Comparison of ENCODE assay signal across 16 cellular contexts in genomic region chr17:68334393-68334792, GRCh38. TPM values are rescaled to one million over a fixed set of nuclear protein-coding genes. Genes with fewer than 3 reads are reported as not detected.
DNase-seq lines count a peak whose midpoint lies in the region; ATAC-seq and TF ChIP-seq lines count a peak whose summit lies in the region.
"Had no signal": no experiment of that assay in that cellular context is flagged by ENCODE, and none has a peak within 500 bp of the region (broad histone marks: within the 10 kb centered on the region; RNA-seq: fewer than 3 reads in every experiment).

No MANE protein-coding gene starts in this region.

- no peaks in the 10 kb centered on the region for H3K27me3 ChIP-seq in trophoblast cell (ENCODE audit: insufficient read depth, low read length)
- H3K27me3 ChIP-seq: BLaER1 treated with 17β-estradiol and CSF1 and Interleukin-3, amounts not matched to agents 10 nM and 100 nM had no signal

- DNase-seq in EL (peak; percentile 31), choroid plexus epithelial cell (ENCODE audit: low read depth) (peak; percentile 59), iris pigment epithelial cell (ENCODE audit: low read depth) (peak; percentile 62), trophoblast cell (peak; percentile 89 to 93), iPS-NIHi7 (ENCODE audit: extremely low spot score) (no peak), left ventricle myocardium superior (no peak), type B pancreatic cell (ENCODE audit: extremely low spot score, unreplicated experiment) (no peak), A172 (ENCODE audit: low spot score) (no peak)
- DNase-seq: 8988T; Calu3; CD8-positive, alpha-beta T cell; DMS79 treated with DMSO at 0.1 percent for 48 hours had no signal

- H3K4me3 Mint-ChIP-seq in type B pancreatic cell = no peak overlapping the region
- H3K4me3 Mint-ChIP-seq: B cell; CD8-positive, alpha-beta T cell had no signal

- no peak overlapping the region for H2AK5ac ChIP-seq in trophoblast cell (ENCODE audit: low read length)

- peak overlapping the region; percentile 8 for H3K27ac ChIP-seq in trophoblast cell (ENCODE audit: low read depth, low read length)
- H3K27ac ChIP-seq: BLaER1 treated with 17β-estradiol and CSF1 and Interleukin-3, amounts not matched to agents 10 nM and 100 nM; HL-60 had no signal

- no peak overlapping the region for H3K23ac ChIP-seq in trophoblast cell (ENCODE audit: low read length)

- no peak overlapping the region for H3K4me2 ChIP-seq in trophoblast cell (ENCODE audit: low read length)
- H3K4me2 ChIP-seq: BLaER1 treated with 17β-estradiol and CSF1 and Interleukin-3, amounts not matched to agents 10 nM and 100 nM had no signal

- H3K27ac Mint-ChIP-seq in type B pancreatic cell = no peak overlapping the region
- H3K27ac Mint-ChIP-seq: B cell had no signal

- no peak overlapping the region for H4K12ac ChIP-seq in trophoblast cell (ENCODE audit: low read depth, low read length)

- peak overlapping the region; percentile 74 for H2BK12ac ChIP-seq in trophoblast cell (ENCODE audit: low read length)

- H3K4me3 ChIP-seq in choroid plexus epithelial cell (ENCODE audit: low read depth, low read length) (no peak overlapping the region), trophoblast cell (ENCODE audit: low read depth, low read length) (no peak overlapping the region)
- H3K4me3 ChIP-seq: BLaER1 treated with 17β-estradiol and CSF1 and Interleukin-3, amounts not matched to agents 10 nM and 100 nM; HAP-1 had no signal

- H3K9me3 ChIP-seq in trophoblast cell (ENCODE audit: insufficient read depth, low read depth, low read length) = peaks cover 9% of the 10 kb centered on the region

- intact Hi-C loops in left ventricle myocardium superior (cut with micrococcal nuclease) = no loop called here

- peaks cover 0 to 2% of the 10 kb centered on the region in 2 experiments for H3K36me3 ChIP-seq in trophoblast cell (ENCODE audit: control insufficient read depth in 1 of 2, insufficient read depth in 2 of 2, low read length in 2 of 2)
- H3K36me3 ChIP-seq: HAP-1 had no signal

- peak overlapping the region; percentile 1 for H2BK120ac ChIP-seq in trophoblast cell (ENCODE audit: insufficient read depth, low read length, poor library complexity)

- peaks cover 3% of the 10 kb centered on the region for H3K79me2 ChIP-seq in trophoblast cell (ENCODE audit: control insufficient read depth, insufficient read depth, low read length, poor library complexity)

- no peak overlapping the region for H3K9ac ChIP-seq in trophoblast cell (ENCODE audit: low read length)
- H3K9ac ChIP-seq: BLaER1 treated with 17β-estradiol and CSF1 and Interleukin-3, amounts not matched to agents 10 nM and 100 nM had no signal

- peak overlapping the region; percentile 65 for H2BK5ac ChIP-seq in trophoblast cell (ENCODE audit: low read depth, low read length, poor library complexity)

- no peak overlapping the region for H3K4ac ChIP-seq in trophoblast cell (ENCODE audit: low read depth, low read length)

- peak overlapping the region; percentile 20 for H3K14ac ChIP-seq in trophoblast cell (ENCODE audit: low read length)

- peaks cover 4% of the 10 kb centered on the region for H3K9me3 Mint-ChIP-seq in type B pancreatic cell

- no peaks in the 10 kb centered on the region for H3K36me3 Mint-ChIP-seq in type B pancreatic cell

- peak overlapping the region; percentile 37 for H3K18ac ChIP-seq in trophoblast cell (ENCODE audit: low read length)

- TF ChIP-seq CTCF in choroid plexus epithelial cell (conservative IDR thresholded peaks at IDR 0.05; ENCODE audit: low read depth, low read length) = no peak
- no peak for TF ChIP-seq CTCF in type B pancreatic cell (conservative IDR thresholded peaks at IDR 0.05)

- H4K91ac ChIP-seq in trophoblast cell (ENCODE audit: low read depth, low read length) = peak overlapping the region; percentile 52

- no peaks in the 10 kb centered on the region for H3K27me3 Mint-ChIP-seq in type B pancreatic cell
- H3K27me3 Mint-ChIP-seq: B cell had no signal

- peak overlapping the region; percentile 55 for H4K8ac ChIP-seq in trophoblast cell (ENCODE audit: low read depth, low read length)

- H3K4me1 ChIP-seq in trophoblast cell (ENCODE audit: control insufficient read depth in 1 of 2, insufficient read depth in 2 of 2, low read length in 2 of 2) = peaks cover 18 to 21% of the 10 kb centered on the region in 2 experiments
- H3K4me1 ChIP-seq: BLaER1 treated with 17β-estradiol and CSF1 and Interleukin-3, amounts not matched to agents 10 nM and 100 nM; HAP-1 had no signal

- H3K79me1 ChIP-seq in trophoblast cell (ENCODE audit: low read length) = peaks cover 27% of the 10 kb centered on the region

- no peak for ATAC-seq in left ventricle myocardium superior
- ATAC-seq: CD8-positive, alpha-beta T cell had no signal

- H2AFZ ChIP-seq in trophoblast cell (ENCODE audit: insufficient read depth, low read length, poor library complexity) = no peak overlapping the region

- H3K4me1 Mint-ChIP-seq in type B pancreatic cell (ENCODE audit: unreplicated experiment) = peaks cover 2% of the 10 kb centered on the region
- H3K4me1 Mint-ChIP-seq: B cell had no signal

- WGBS in trophoblast cell (ENCODE audit: extremely low coverage, insufficient coverage, insufficient read length) = no CpG with 5 or more reads among the region's 9 CpGs

RNA-seq across cellular contexts. Expression of gene ARSG, which starts 43.1 kb away (rescaled TPM):
- 2.8 and 3.0 TPM in 2 replicates for polyA plus RNA-seq in trophoblast cell (2013)
- total RNA-seq in left ventricle myocardium superior (3.3 TPM), type B pancreatic cell (ENCODE audit: low replicate concordance) (4.1 and 4.8 TPM in 2 replicates)
- 0.77 and 5.6 TPM in 2 replicates for total RNA-seq in A172 (2014; rRNA removed; shearing (Covaris generic))

RNA-seq across cellular contexts. Expression of gene SLC16A6, which starts 43.5 kb away (rescaled TPM):
- polyA plus RNA-seq in trophoblast cell (2013) = 10.7 and 11.1 TPM in 2 replicates
- total RNA-seq in left ventricle myocardium superior (not detected), type B pancreatic cell (ENCODE audit: low replicate concordance) (0.67 and 1.6 TPM in 2 replicates)
- total RNA-seq in A172 (2014; rRNA removed; shearing (Covaris generic)) = 0.48 and 5.3 TPM in 2 replicates

Comparison
In these comparisons a context has a peak if more than half of its experiments do, and no peak if none do; other contexts are left out.
1. DNase-seq: peak in EL (single experiment), choroid plexus epithelial cell (single experiment), iris pigment epithelial cell (single experiment) and trophoblast cell (2 of 2); none in iPS-NIHi7 (single experiment), left ventricle myocardium superior (single experiment), type B pancreatic cell (single experiment) and A172 (single experiment).